ENCODE assay signal across 22 cellular contexts in genomic region chr22:29243874-29244446, GRCh38. TPM values are rescaled to one million over a fixed set of nuclear protein-coding genes. Genes with fewer than 3 reads are reported as not detected.
"Had no signal": no experiment of that assay in that cellular context is flagged by ENCODE, and none has a peak within 500 bp of the region (broad histone marks: within the 10 kb centered on the region; RNA-seq: fewer than 3 reads in every experiment).

No MANE protein-coding gene starts in this region.

- FAIRE-seq: HTR-8/SVneo, RCC 7860 had no signal

- H3K27ac Mint-ChIP-seq: IgD-negative memory B cell had no signal

- DNase-seq: KBM-7, NCI-H1092, NCI-H1105 treated with DMSO at 0.1 percent for 48 hours, NCI-H1417 treated with DMSO at 0.1 percent for 48 hours, NCI-H146, NCI-H1694 treated with DMSO at 0.1 percent for 48 hours, NCI-H1930, NCI-H2081, NCI-H2107, NCI-H2227 treated with DMSO at 0.1 percent for 48 hours, NCI-H524, NCI-H526 treated with DMSO at 0.1 percent for 48 hours, NCI-H748 treated with DMSO at 0.1 percent for 48 hours, SHP77 treated with DMSO at 0.1 percent for 48 hours, SJCRH30, T-helper 1 cell had no signal

- H3K27ac ChIP-seq: HL-60, RWPE1, SJCRH30 had no signal

- H3K4me1 ChIP-seq: SJCRH30 had no signal

- H3K27me3 ChIP-seq: SJCRH30 had no signal

- H3K4me3 ChIP-seq: SJCRH30 had no signal

- H3K36me3 ChIP-seq: SJCRH30 had no signal

RNA-seq across cellular contexts. Expression of gene EMID1, which starts 38.3 kb away (rescaled TPM):
- total RNA-seq: MCF 10A had no signal
- polyA plus RNA-seq: IgD-negative memory B cell had no signal
